Comparison of ENCODE assay signal across 10 cellular contexts in the genomic region with DNA sequence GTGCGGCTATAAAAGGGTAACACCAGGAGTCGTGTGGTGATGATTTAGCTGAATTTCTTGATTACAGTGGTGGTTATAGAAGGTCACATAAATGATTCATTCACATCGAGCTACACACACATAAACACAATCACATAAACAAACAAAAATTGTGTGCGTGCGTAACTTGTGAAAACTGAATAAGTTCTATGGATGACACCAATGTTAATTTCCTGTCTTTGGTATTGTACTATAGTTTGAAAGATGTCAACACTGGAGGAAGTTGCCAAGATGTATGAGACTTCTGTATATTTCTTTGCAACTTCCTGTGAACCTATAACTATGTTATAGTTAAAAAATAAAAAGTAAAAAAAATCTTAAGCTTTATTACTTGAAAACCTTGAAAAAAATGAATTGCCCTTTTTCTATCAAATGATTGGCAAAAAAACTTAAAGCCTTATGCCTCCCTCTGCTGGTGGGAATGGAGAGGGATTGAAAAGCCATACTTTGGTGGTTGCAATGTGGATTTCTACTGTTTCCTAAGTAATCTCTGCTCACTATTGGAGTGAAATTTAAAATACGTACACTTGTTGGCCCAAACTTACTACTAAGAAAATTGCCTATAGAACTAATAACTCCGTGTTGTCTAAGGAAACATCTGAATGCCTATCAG.
A peak's percentile ranks its signal among the peaks of the same experiment; 100 is the strongest.
DNase-seq lines count a peak whose midpoint lies in the region; ATAC-seq, FAIRE-seq and TF ChIP-seq lines count a peak whose summit lies in the region.
"Had no signal": no experiment of that assay in that cellular context is flagged by ENCODE, and none has a peak within 500 bp of the region (broad histone marks: within the 10 kb centered on the region; RNA-seq: fewer than 3 reads in every experiment).

No MANE protein-coding gene starts in this region.

- H3K4me2 ChIP-seq in PC-9: no peak overlapping the region

- no peak overlapping the region for H3K27ac ChIP-seq in PC-9

- ATAC-seq in GM21529 (IDR thresholded peaks at IDR 0.05; ENCODE audit: unreplicated experiment): no peak
- no peak for ATAC-seq in activated naive CD4-positive, alpha-beta T cell treated with anti-CD3 and anti-CD28 coated beads, Interleukin-2, amount 50 U/mL, for 72 hours
- no peak for ATAC-seq in stimulated activated naive B cell treated with anti-CD40 and anti-IgM and Interleukin-4, amounts not matched to agents 10 μg/mL and 1 μg/mL and 100 μg/mL, for 72 hours (replicated peaks)

- H3K4me1 Mint-ChIP-seq in stimulated activated naive B cell treated with anti-CD40 and anti-IgM and Interleukin-4, amounts not matched to agents 10 μg/mL and 1 μg/mL and 100 μg/mL, for 72 hours: peaks cover 1 to 6% of the 10 kb centered on the region in 2 donors
- H3K4me1 Mint-ChIP-seq: mesothelial cell of epicardium had no signal

- no peaks in the 10 kb centered on the region for H3K27me3 Mint-ChIP-seq in stimulated activated naive B cell treated with anti-CD40 and anti-IgM and Interleukin-4, amounts not matched to agents 10 μg/mL and 1 μg/mL and 100 μg/mL, for 72 hours

- no peak overlapping the region for H3K27ac Mint-ChIP-seq in activated naive CD4-positive, alpha-beta T cell treated with anti-CD3 and anti-CD28 coated beads, Interleukin-2, amount 50 U/mL, for 72 hours
- no peak overlapping the region for H3K27ac Mint-ChIP-seq in stimulated activated naive B cell treated with anti-CD40 and anti-IgM and Interleukin-4, amounts not matched to agents 10 μg/mL and 1 μg/mL and 100 μg/mL, for 72 hours
- H3K27ac Mint-ChIP-seq: mesothelial cell of epicardium had no signal

- no peaks in the 10 kb centered on the region for H4K20me1 ChIP-seq in PC-9 (ENCODE audit: insufficient read depth)

- H3K36me3 Mint-ChIP-seq in activated naive CD4-positive, alpha-beta T cell treated with anti-CD3 and anti-CD28 coated beads, Interleukin-2, amount 50 U/mL, for 72 hours: no peaks in the 10 kb centered on the region
- H3K36me3 Mint-ChIP-seq in stimulated activated naive B cell treated with anti-CD40 and anti-IgM and Interleukin-4, amounts not matched to agents 10 μg/mL and 1 μg/mL and 100 μg/mL, for 72 hours: no peaks in the 10 kb centered on the region
- H3K36me3 Mint-ChIP-seq: mesothelial cell of epicardium had no signal

- no peak overlapping the region for H2AFZ ChIP-seq in PC-9

- no peaks in the 10 kb centered on the region for H3K79me2 ChIP-seq in PC-9 (ENCODE audit: low read depth)

- BruUV-seq in PC-9 (replicated peaks; lab: Mats Ljungman, UMichigan): no TSS peak

- H3K27me3 ChIP-seq in PC-9 (ENCODE audit: insufficient read depth, low read depth): no peaks in the 10 kb centered on the region

- no peaks in the 10 kb centered on the region for H3K9me3 Mint-ChIP-seq in activated naive CD4-positive, alpha-beta T cell treated with anti-CD3 and anti-CD28 coated beads, Interleukin-2, amount 50 U/mL, for 72 hours
- H3K9me3 Mint-ChIP-seq in stimulated activated naive B cell treated with anti-CD40 and anti-IgM and Interleukin-4, amounts not matched to agents 10 μg/mL and 1 μg/mL and 100 μg/mL, for 72 hours: no peaks in the 10 kb centered on the region

- H3K36me3 ChIP-seq in PC-9 (ENCODE audit: low read depth): no peaks in the 10 kb centered on the region
- H3K36me3 ChIP-seq: MG63 had no signal

- H3F3A ChIP-seq in PC-9 (ENCODE audit: insufficient read depth, low read depth): no peaks in the 10 kb centered on the region

- POLR2A ChIA-PET in PC-9 (lab: Charles Lee; ENCODE audit: unreplicated experiment): no interaction called here

- peak; percentile 68 for FAIRE-seq in A204.1 (lab: Jason Lieb, UNC)
- peak; percentile 82 for FAIRE-seq in G401.6 (lab: Jason Lieb, UNC)
- FAIRE-seq in frontal cortex (lab: Jason Lieb, UNC): peak; percentile 23

- intact Hi-C loops in PC-9 (cut with micrococcal nuclease; ENCODE audit: unreplicated experiment): no loop called here

- H3K4me1 ChIP-seq in PC-9 (replicated peaks; ENCODE audit: insufficient read depth): no peaks in the 10 kb centered on the region

- CTCF ChIA-PET in PC-9 (lab: Charles Lee): interaction anchor here (0.5 kb wide), 1 partner anchor 69 kb away, joined by 5 read pairs; no protein-coding TSS in a partner anchor

- DNase-seq in PC-9: no peak
- no peak for DNase-seq in frontal cortex (ENCODE audit: low spot score in 2 of 2)
- DNase-seq in activated naive CD4-positive, alpha-beta T cell treated with anti-CD3 and anti-CD28 coated beads, Interleukin-2, amount 50 U/mL, for 72 hours (ENCODE audit: low spot score in 2 of 2): no peak
- no peak for DNase-seq in NCI-H345 (lab: John Stamatoyannopoulos, UW)
- no peak for DNase-seq in stimulated activated naive B cell treated with anti-CD40 and anti-IgM and Interleukin-4, amounts not matched to agents 10 μg/mL and 1 μg/mL and 100 μg/mL, for 72 hours
- DNase-seq: MG63 had no signal

- no peak overlapping the region for H3K4me3 ChIP-seq in PC-9
- H3K4me3 ChIP-seq: MG63 had no signal

- no peaks in the 10 kb centered on the region for H3K9me2 ChIP-seq in PC-9 (ENCODE audit: insufficient read depth)

- no peaks in the 10 kb centered on the region for H3K9me3 ChIP-seq in PC-9 (ENCODE audit: insufficient read depth, low read depth)
- H3K9me3 ChIP-seq: MG63 had no signal

- TF ChIP-seq CTCF in PC-9 (conservative IDR thresholded peaks at IDR 0.05): peak; percentile 70

- H3K4me3 Mint-ChIP-seq in stimulated activated naive B cell treated with anti-CD40 and anti-IgM and Interleukin-4, amounts not matched to agents 10 μg/mL and 1 μg/mL and 100 μg/mL, for 72 hours: no peak overlapping the region
- H3K4me3 Mint-ChIP-seq: mesothelial cell of epicardium had no signal
